In the genomic region with DNA sequence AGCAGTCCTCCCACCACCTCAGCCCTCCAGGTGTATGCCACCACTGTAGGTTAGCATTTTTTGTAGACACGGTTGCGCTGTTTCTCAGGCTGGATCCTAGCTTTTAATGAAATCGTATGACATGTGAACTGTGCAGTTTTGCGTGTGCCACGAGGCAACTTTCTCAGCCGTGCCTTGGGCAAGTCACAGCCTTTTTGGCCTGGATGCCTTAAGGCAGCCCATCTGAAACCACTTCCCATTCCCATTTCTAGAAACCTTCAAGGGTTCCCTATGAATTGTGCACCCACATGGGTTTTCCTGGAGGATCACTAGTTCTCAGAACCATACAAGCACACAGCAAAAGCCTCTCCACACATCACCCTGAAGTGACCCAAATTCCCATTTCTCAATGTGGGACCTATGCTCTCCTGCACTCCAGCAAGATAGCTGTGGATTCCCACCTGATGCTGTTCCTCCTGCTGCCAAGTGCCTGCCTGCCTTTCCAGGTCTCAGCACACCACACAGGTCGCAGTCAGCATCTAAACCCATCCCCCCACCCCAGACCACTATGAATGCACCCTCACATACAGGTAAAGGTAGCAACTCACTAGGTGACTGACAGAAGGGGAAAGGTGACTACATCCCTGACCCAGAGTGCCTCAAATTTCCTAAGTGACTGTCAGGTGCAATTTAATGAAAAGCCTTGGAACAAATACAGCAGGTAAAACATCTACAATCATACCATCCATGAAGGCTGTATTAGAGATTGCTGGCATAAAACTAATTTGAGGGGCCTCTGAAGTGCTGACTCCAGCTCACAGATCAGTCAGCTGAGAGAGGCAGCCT, we compare ENCODE assay signal across 8 cellular contexts. TPM values are rescaled to one million over a fixed set of nuclear protein-coding genes. Genes with fewer than 3 reads are reported as not detected.
DNase-seq lines count a peak whose midpoint lies in the region; ATAC-seq, FAIRE-seq and TF ChIP-seq lines count a peak whose summit lies in the region.

No MANE protein-coding gene starts in this region.

- intact Hi-C loops in Panc1 (cut with micrococcal nuclease; ENCODE audit: unreplicated experiment), result loop anchor here (1.0 kb wide), 1 partner anchor 435 kb away; no protein-coding TSS in a partner anchor

- FAIRE-seq in GM19239 (lab: Jason Lieb, UNC), result no peak

- no peak for TF ChIP-seq CTCF in 22Rv1 (IDR thresholded peaks at IDR 0.05)
- no peak for TF ChIP-seq CTCF in Panc1 (IDR thresholded peaks at IDR 0.05)
- TF ChIP-seq CTCF in hepatocyte (IDR thresholded peaks at IDR 0.05; ENCODE audit: poor library complexity), result no peak

- no peak overlapping the region for H2AFZ ChIP-seq in hepatocyte

- POLR2A ChIA-PET in Panc1 (lab: Charles Lee), result no interaction called here

- in situ Hi-C loops in Panc1 (cut with HindIII; ENCODE audit: low pct_unique_long_range_greater_than_20kb, low sequenced_read_pairs), result no loop called here

- CTCF ChIA-PET in Panc1 (lab: Charles Lee), result interaction anchor here (0.9 to 1.1 kb wide), 2 partner anchors 10 to 258 kb away, joined by 3 to 6 read pairs; a partner anchor contains a TSS

- H3K9me2 ChIP-seq in hepatocyte (replicated peaks; ENCODE audit: insufficient read depth), result no peaks in the 10 kb centered on the region

- H4K20me1 ChIP-seq in hepatocyte (ENCODE audit: insufficient read depth, poor library complexity, severe bottlenecking), result no peaks in the 10 kb centered on the region

- H3K9me3 ChIP-seq in Panc1 (ENCODE audit: control insufficient read depth, insufficient read depth, low read depth, low read length) (no peaks in the 10 kb centered on the region), hepatocyte (ENCODE audit: low read depth) (no peaks in the 10 kb centered on the region)

- H3K4me3 ChIP-seq in Panc1 (ENCODE audit: low read depth in 2 of 2, low read length in 2 of 2) (no peak overlapping the region), hepatocyte (no peak overlapping the region)

- no peak overlapping the region for H3K4me2 ChIP-seq in hepatocyte

- H3K4me1 ChIP-seq in Panc1 (ENCODE audit: control insufficient read depth, insufficient read depth, low read length) (peaks cover 39% of the 10 kb centered on the region), hepatocyte (ENCODE audit: insufficient read depth) (peaks cover 33% of the 10 kb centered on the region)

- H3K27me3 ChIP-seq in Panc1 (ENCODE audit: control insufficient read depth, insufficient read depth, low read length), result no peaks in the 10 kb centered on the region
- no peaks in the 10 kb centered on the region for H3K27me3 ChIP-seq in hepatocyte

- no TSS peak for BruUV-seq in Panc1 (replicated peaks; lab: Mats Ljungman, UMichigan)

- ATAC-seq in GM18868 (IDR thresholded peaks at IDR 0.05; ENCODE audit: unreplicated experiment), result peak; percentile 1
- peak; percentile 31 for ATAC-seq in Panc1

- H3K36me3 ChIP-seq in Panc1 (ENCODE audit: control insufficient read depth, insufficient read depth, low read length), result peaks cover 23% of the 10 kb centered on the region
- H3K36me3 ChIP-seq in hepatocyte (replicated peaks; ENCODE audit: insufficient read depth, low read depth), result no peaks in the 10 kb centered on the region

- no peaks in the 10 kb centered on the region for H3K79me2 ChIP-seq in hepatocyte

- H3K27ac ChIP-seq in 22Rv1 (peak overlapping the region; percentile 39), Panc1 (ENCODE audit: low read length) (no peak overlapping the region), hepatocyte (peak overlapping the region; percentile 56)

- DNase-seq in Panc1 (ENCODE audit: low read depth, low spot score) (no peak), hepatocyte (ENCODE audit: low spot score) (no peak), NCI-H2081 treated with DMSO at 0.1 percent for 48 hours (lab: John Stamatoyannopoulos, UW) (no peak), GM19239 (ENCODE audit: insufficient read length, low spot score) (no peak), LoVo (ENCODE audit: low spot score) (no peak), SW 1271 (lab: John Stamatoyannopoulos, UW) (no peak)

- WGBS in hepatocyte (ENCODE audit: low lambda C conversion rate, missing lambda C conversion rate), result 79% methylated on average over 7 of the region's 7 CpGs

RNA-seq across cellular contexts. Expression of a gene that starts 28.8 kb away (rescaled TPM):
- total RNA-seq in Panc1 (2021; ENCODE audit: unreplicated experiment) (90.8 TPM), hepatocyte (154 and 190 TPM in 2 replicates)
- 54.6 TPM for polyA plus RNA-seq in Panc1 (2012; ENCODE audit: insufficient read length)
- 74.9 and 76.0 TPM in 2 replicates for polyA plus RNA-seq in hepatocyte

RNA-seq across cellular contexts. Expression of a gene that starts 29.0 kb away (rescaled TPM):
- total RNA-seq in Panc1 (2021; ENCODE audit: unreplicated experiment), result 27.0 TPM
- 19.1 TPM for polyA plus RNA-seq in Panc1 (2012; ENCODE audit: insufficient read length)
- 12.7 and 15.7 TPM in 2 replicates for total RNA-seq in hepatocyte
- 17.9 and 18.3 TPM in 2 replicates for polyA plus RNA-seq in hepatocyte
